Comparison of ENCODE assay signal across 1 cellular context in genomic region chr17:30915833-30916611, GRCh38.
TF ChIP-seq lines count a peak whose summit lies in the region.

No MANE protein-coding gene starts in this region.

TF ChIP-seq in HepG2, 621 proteins besides CTCF, POLR2A, EP300 and RAD21 (continued from another document and continues in another):
- TF ChIP-seq SOX6 (IDR thresholded peaks at IDR 0.05) (no peak), SOX6 (CRISPR knock-in tag; IDR thresholded peaks at IDR 0.05) (peak; percentile 92), TCF7L2 (IDR thresholded peaks at IDR 0.05; ENCODE audit: low read depth, low read length) (peak; percentile 91), ZNF615 (CRISPR knock-in tag; IDR thresholded peaks at IDR 0.05; ENCODE audit: borderline replicate concordance) (no peak), HMG20A (CRISPR knock-in tag; IDR thresholded peaks at IDR 0.05; ENCODE audit: borderline replicate concordance) (peak; percentile 87), ZFP36 (IDR thresholded peaks at IDR 0.05; ENCODE audit: borderline replicate concordance, low read depth, low read length, partially characterized antibody) (peak; percentile 72), ZNF710 (CRISPR knock-in tag; IDR thresholded peaks at IDR 0.05; ENCODE audit: borderline replicate concordance) (no peak), ATF4 (CRISPR knock-in tag; IDR thresholded peaks at IDR 0.05) (0 out of 4 replicates have a peak, but pooled peaks of 1 of the 2 experiments have one; percentile 51), ZGPAT (CRISPR knock-in tag; IDR thresholded peaks at IDR 0.05) (peak; percentile 81), FOXK1 (CRISPR knock-in tag; IDR thresholded peaks at IDR 0.05; ENCODE audit: borderline replicate concordance, low read depth) (peak; percentile 71; the same call in 1 of the 2 replicates), NR2F6 (IDR thresholded peaks at IDR 0.05) (peak; percentile 68), NR2F6 (CRISPR knock-in tag; IDR thresholded peaks at IDR 0.05) (peak; percentile 13; the same call in 1 of the 2 replicates), ATF7-NPFF (CRISPR knock-in tag; IDR thresholded peaks at IDR 0.05; ENCODE audit: low read depth) (no peak), YY1 (IDR thresholded peaks at IDR 0.05; ENCODE audit: insufficient read depth, insufficient replicate concordance, low read depth, low read length) (no peak), FOXA3 (CRISPR knock-in tag; IDR thresholded peaks at IDR 0.05) (peak; percentile 96), SP140L (CRISPR knock-in tag; IDR thresholded peaks at IDR 0.05; ENCODE audit: borderline replicate concordance) (no peak), TCF12 (IDR thresholded peaks at IDR 0.05) (no peak), TCF12 (CRISPR knock-in tag; IDR thresholded peaks at IDR 0.05) (peak; percentile 89; the same call in 1 of the 2 replicates), HCFC1 (IDR thresholded peaks at IDR 0.05; ENCODE audit: low read depth, low read length) (no peak), CREB1 (IDR thresholded peaks at IDR 0.05) (no peak), CREB1 (CRISPR knock-in tag; IDR thresholded peaks at IDR 0.05) (peak; percentile 69; the same call in 1 of the 2 replicates), SCMH1 (CRISPR knock-in tag; IDR thresholded peaks at IDR 0.05; ENCODE audit: borderline replicate concordance) (no peak), WIZ (CRISPR knock-in tag; IDR thresholded peaks at IDR 0.05) (no peak), TCF7 (IDR thresholded peaks at IDR 0.05; ENCODE audit: low read depth) (peak; percentile 95), SOX13 (IDR thresholded peaks at IDR 0.05) (no peak), SOX13 (CRISPR knock-in tag; conservative IDR thresholded peaks at IDR 0.05 in 1 of 2, IDR thresholded peaks at IDR 0.05 in 1 of 2) (peak in 1 of 2 experiments; percentile 77; a peak in 2 of 4 replicates), REPIN1 (CRISPR knock-in tag; IDR thresholded peaks at IDR 0.05; ENCODE audit: borderline replicate concordance, low read depth) (peak; percentile 23; the same call in 1 of the 2 replicates), FOXP1 (IDR thresholded peaks at IDR 0.05) (peak; percentile 93), FOXP1 (CRISPR knock-in tag; IDR thresholded peaks at IDR 0.05) (peak; percentile 99), ARID3A (IDR thresholded peaks at IDR 0.05; ENCODE audit: low read depth, low read length) (peak; percentile 92), CC2D1A (CRISPR knock-in tag; IDR thresholded peaks at IDR 0.05) (no peak), ZKSCAN8 (CRISPR knock-in tag; IDR thresholded peaks at IDR 0.05; ENCODE audit: borderline replicate concordance) (no peak), ZNF138 (CRISPR knock-in tag; IDR thresholded peaks at IDR 0.05; ENCODE audit: low read depth) (no peak), BORCS8-MEF2B (CRISPR knock-in tag; IDR thresholded peaks at IDR 0.05) (no peak), DPF2 (CRISPR knock-in tag; IDR thresholded peaks at IDR 0.05; ENCODE audit: borderline replicate concordance, low read depth) (peak; percentile 66; the same call in 1 of the 2 replicates), HOXA7 (CRISPR knock-in tag; IDR thresholded peaks at IDR 0.05) (no peak), ONECUT2 (CRISPR knock-in tag; IDR thresholded peaks at IDR 0.05) (peak; percentile 84), ZNF142 (CRISPR knock-in tag; IDR thresholded peaks at IDR 0.05) (no peak), ZNF460 (CRISPR knock-in tag; IDR thresholded peaks at IDR 0.05; ENCODE audit: borderline replicate concordance) (peak; percentile 65; the same call in 1 of the 2 replicates), ZSCAN21 (CRISPR knock-in tag; IDR thresholded peaks at IDR 0.05; ENCODE audit: borderline replicate concordance) (no peak), KLF6 (CRISPR knock-in tag; IDR thresholded peaks at IDR 0.05) (0 out of 2 replicates have a peak, but pooled peaks have one; percentile 32), ZNF503 (CRISPR knock-in tag; IDR thresholded peaks at IDR 0.05) (peak; percentile 83), PITX1 (CRISPR knock-in tag; IDR thresholded peaks at IDR 0.05) (peak; percentile 81), ZFP1 (CRISPR knock-in tag; IDR thresholded peaks at IDR 0.05) (peak; percentile 70; the same call in 1 of the 2 replicates), PAWR (CRISPR knock-in tag; IDR thresholded peaks at IDR 0.05; ENCODE audit: borderline replicate concordance) (no peak), AHDC1 (CRISPR knock-in tag; IDR thresholded peaks at IDR 0.05; ENCODE audit: borderline replicate concordance) (peak; percentile 62; the same call in 1 of the 2 replicates), GATAD2A (CRISPR knock-in tag; IDR thresholded peaks at IDR 0.05) (peak; percentile 94), TAF15 (IDR thresholded peaks at IDR 0.05; ENCODE audit: low read depth, low read length, poor library complexity, severe bottlenecking) (no peak), IRF2 (CRISPR knock-in tag; IDR thresholded peaks at IDR 0.05) (no peak)
